In genomic region chr3:184316792-184317191, GRCh38 we compare ENCODE assay signal across 9 cellular contexts. TPM values are rescaled to one million over a fixed set of nuclear protein-coding genes. Genes with fewer than 3 reads are reported as not detected.
DNase-seq lines count a peak whose midpoint lies in the region; ATAC-seq and TF ChIP-seq lines count a peak whose summit lies in the region.
"Had no signal": no experiment of that assay in that cellular context is flagged by ENCODE, and none has a peak within 500 bp of the region (broad histone marks: within the 10 kb centered on the region; RNA-seq: fewer than 3 reads in every experiment).

No MANE protein-coding gene starts in this region.

- H3K4me1 Mint-ChIP-seq in natural killer cell treated with Interleukin-12 subunit alpha and Interleukin-12 subunit beta and Interleukin-15 and Interleukin-18, amount 100 ng/mL, for 72 hours (ENCODE audit: low read depth in 2 of 2): peaks cover 34 to 41% of the 10 kb centered on the region in 2 donors

- ATAC-seq in natural killer cell treated with Interleukin-12 subunit alpha and Interleukin-12 subunit beta and Interleukin-15 and Interleukin-18, amount 100 ng/mL, for 72 hours: no peak
- ATAC-seq in HG03469 (IDR thresholded peaks at IDR 0.05; ENCODE audit: unreplicated experiment) (no peak), HG02970 (IDR thresholded peaks at IDR 0.05; ENCODE audit: low FRiP score, unreplicated experiment) (no peak), HG02938 (IDR thresholded peaks at IDR 0.05; ENCODE audit: unreplicated experiment) (no peak)

- no peaks in the 10 kb centered on the region for H3K27me3 ChIP-seq in BLaER1 treated with 17β-estradiol and CSF1 and Interleukin-3, amounts not matched to agents 10 nM and 100 nM
- H3K27me3 ChIP-seq in MM.1S (replicated peaks; ENCODE audit: insufficient read depth, low read length): no peaks in the 10 kb centered on the region

- TF ChIP-seq CTCF in MM.1S (IDR thresholded peaks at IDR 0.05; ENCODE audit: low read length) (no peak), choroid plexus epithelial cell (conservative IDR thresholded peaks at IDR 0.05; ENCODE audit: low read depth, low read length) (no peak)

- peak overlapping the region; percentile 93 for H3K4me3 Mint-ChIP-seq in natural killer cell treated with Interleukin-12 subunit alpha and Interleukin-12 subunit beta and Interleukin-15 and Interleukin-18, amount 100 ng/mL, for 72 hours

- peak overlapping the region; percentile 58 to 71 for H3K27ac Mint-ChIP-seq in natural killer cell treated with Interleukin-12 subunit alpha and Interleukin-12 subunit beta and Interleukin-15 and Interleukin-18, amount 100 ng/mL, for 72 hours

- no peaks in the 10 kb centered on the region for H3K9me2 ChIP-seq in MM.1S (replicated peaks; ENCODE audit: insufficient read depth, low read length)

- peaks cover 45 to 61% (median 59%) of the 10 kb centered on the region in 11 experiments for H3K36me3 ChIP-seq in BLaER1 treated with 17β-estradiol and CSF1 and Interleukin-3, amounts not matched to agents 10 nM and 100 nM
- peaks cover 26% of the 10 kb centered on the region for H3K36me3 ChIP-seq in MM.1S (replicated peaks; ENCODE audit: insufficient read depth, low read length)

- H3K27me3 Mint-ChIP-seq in natural killer cell treated with Interleukin-12 subunit alpha and Interleukin-12 subunit beta and Interleukin-15 and Interleukin-18, amount 100 ng/mL, for 72 hours: no peaks in the 10 kb centered on the region

- peak overlapping the region; percentile 82 to 98 (median 97) for H3K4me2 ChIP-seq in BLaER1 treated with 17β-estradiol and CSF1 and Interleukin-3, amounts not matched to agents 10 nM and 100 nM
- peak overlapping the region; percentile 77 for H3K4me2 ChIP-seq in MM.1S (ENCODE audit: low read depth, low read length)

- H3F3A ChIP-seq in MM.1S (ENCODE audit: insufficient read depth, low read length): peaks cover 3% of the 10 kb centered on the region

- no peak overlapping the region for H2AFZ ChIP-seq in MM.1S (ENCODE audit: low read length)

- peaks cover 72% of the 10 kb centered on the region for H3K79me2 ChIP-seq in MM.1S (ENCODE audit: low read length)

- peak overlapping the region; percentile 93 to 99 (median 98); a peak in 18 of 22 replicates for H3K9ac ChIP-seq in BLaER1 treated with 17β-estradiol and CSF1 and Interleukin-3, amounts not matched to agents 10 nM and 100 nM
- peak overlapping the region; percentile 96; the same call in 1 of the 2 replicates for H3K9ac ChIP-seq in MM.1S (ENCODE audit: low read length)

- DNase-seq in MM.1S (no peak), choroid plexus epithelial cell (ENCODE audit: low read depth) (peak; percentile 12), occipital lobe (lab: John Stamatoyannopoulos, UW) (no peak)
- no peak for DNase-seq in natural killer cell treated with Interleukin-12 subunit alpha and Interleukin-12 subunit beta and Interleukin-15 and Interleukin-18, amount 100 ng/mL, for 72 hours (ENCODE audit: low spot score)

- H3K36me3 Mint-ChIP-seq in natural killer cell treated with Interleukin-12 subunit alpha and Interleukin-12 subunit beta and Interleukin-15 and Interleukin-18, amount 100 ng/mL, for 72 hours: peaks cover 27% of the 10 kb centered on the region

- peaks cover 40 to 65% (median 50%) of the 10 kb centered on the region in 10 experiments for H3K4me1 ChIP-seq in BLaER1 treated with 17β-estradiol and CSF1 and Interleukin-3, amounts not matched to agents 10 nM and 100 nM
- peaks cover 9% of the 10 kb centered on the region; the same call in 1 of the 2 replicates for H3K4me1 ChIP-seq in MM.1S (ENCODE audit: low read length)

- no peaks in the 10 kb centered on the region for H3K9me3 ChIP-seq in BLaER1 treated with 17β-estradiol and CSF1 and Interleukin-3, amounts not matched to agents 10 nM and 100 nM (replicated peaks in 1 of 11)
- no peaks in the 10 kb centered on the region for H3K9me3 ChIP-seq in MM.1S (replicated peaks; ENCODE audit: insufficient read depth, low read length)

- H3K27ac ChIP-seq in BLaER1 treated with 17β-estradiol and CSF1 and Interleukin-3, amounts not matched to agents 10 nM and 100 nM: peak overlapping the region in 1 of 11 experiments; percentile 98; a peak in 1 of 22 replicates
- H3K27ac ChIP-seq in MM.1S (ENCODE audit: low read length): no peak overlapping the region

- H3K4me3 ChIP-seq in BLaER1 treated with 17β-estradiol and CSF1 and Interleukin-3, amounts not matched to agents 10 nM and 100 nM: peak overlapping the region; percentile 14 to 98 (median 88); a peak in 19 of 20 replicates
- H3K4me3 ChIP-seq in MM.1S (ENCODE audit: low read length) (0 out of 2 replicates have a peak overlapping the region, but pooled peaks have one; percentile 95), choroid plexus epithelial cell (ENCODE audit: low read depth, low read length) (peak overlapping the region; percentile 89)

- peaks cover 58 to 70% (median 67%) of the 10 kb centered on the region in 11 experiments for H4K20me1 ChIP-seq in BLaER1 treated with 17β-estradiol and CSF1 and Interleukin-3, amounts not matched to agents 10 nM and 100 nM
- H4K20me1 ChIP-seq in MM.1S (ENCODE audit: insufficient read depth, low read length): peaks cover 55% of the 10 kb centered on the region

- no peaks in the 10 kb centered on the region for H3K9me3 Mint-ChIP-seq in natural killer cell treated with Interleukin-12 subunit alpha and Interleukin-12 subunit beta and Interleukin-15 and Interleukin-18, amount 100 ng/mL, for 72 hours

RNA-seq across cellular contexts. Expression of gene EIF4G1, which starts 2.4 kb away (rescaled TPM):
- total RNA-seq in natural killer cell treated with Interleukin-12 subunit alpha and Interleukin-12 subunit beta and Interleukin-15 and Interleukin-18, amount 100 ng/mL, for 72 hours: 100 to 1,000 TPM; 535 to 855 TPM
- 77.8 TPM for total RNA-seq in occipital lobe

RNA-seq across cellular contexts. Expression of gene PSMD2, which starts 17.8 kb away (rescaled TPM):
- total RNA-seq in natural killer cell treated with Interleukin-12 subunit alpha and Interleukin-12 subunit beta and Interleukin-15 and Interleukin-18, amount 100 ng/mL, for 72 hours: 100 to 1,000 TPM; 285 to 328 TPM
- 244 TPM for total RNA-seq in occipital lobe

RNA-seq across cellular contexts. Expression of gene FAM131A, which starts 20.6 kb away (rescaled TPM):
- total RNA-seq in natural killer cell treated with Interleukin-12 subunit alpha and Interleukin-12 subunit beta and Interleukin-15 and Interleukin-18, amount 100 ng/mL, for 72 hours: 1 to 10 TPM; 3.2 to 5.8 TPM
- 61.6 TPM for total RNA-seq in occipital lobe

RNA-seq across cellular contexts. Expression of gene ECE2, which starts 41.0 kb away (rescaled TPM):
- not detected for total RNA-seq in natural killer cell treated with Interleukin-12 subunit alpha and Interleukin-12 subunit beta and Interleukin-15 and Interleukin-18, amount 100 ng/mL, for 72 hours
- total RNA-seq in occipital lobe: 2.2 TPM
- total RNA-seq: mononuclear cell had no signal

RNA-seq across cellular contexts. Expression of gene CLCN2, which starts 44.6 kb away (rescaled TPM):
- total RNA-seq in natural killer cell treated with Interleukin-12 subunit alpha and Interleukin-12 subunit beta and Interleukin-15 and Interleukin-18, amount 100 ng/mL, for 72 hours: 10 to 100 TPM in 1 of 2 donors, 1 to 10 TPM in 1; 6.5 to 10.5 TPM
- 8.4 TPM for total RNA-seq in occipital lobe
